In the genomic region with DNA sequence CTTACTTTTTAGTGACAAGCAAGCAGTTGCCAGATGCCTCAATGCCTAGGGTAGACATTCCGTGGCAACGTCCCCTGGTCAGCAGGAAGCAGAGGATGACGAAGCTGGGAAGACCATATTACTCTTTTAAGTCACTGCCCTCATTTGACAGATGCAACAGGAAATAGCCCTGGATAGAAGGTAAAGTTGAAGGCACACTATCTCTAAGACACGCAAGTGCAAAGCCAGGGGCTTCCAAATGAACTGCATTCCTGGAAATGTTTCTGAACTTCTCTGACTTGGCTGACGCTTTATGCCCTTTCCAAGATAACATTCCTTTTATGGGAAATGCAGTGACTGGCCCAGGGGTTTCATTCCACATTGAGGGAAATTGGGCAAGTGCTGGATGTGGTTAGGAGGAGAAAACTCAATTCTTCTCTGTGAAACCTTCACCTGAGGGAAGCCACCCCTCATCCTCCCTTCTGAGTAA, we compare ENCODE assay signal across 1 cellular context.
TF ChIP-seq lines count a peak whose summit lies in the region.

No MANE protein-coding gene starts in this region.

TF ChIP-seq in endothelial cell of umbilical vein, 7 proteins besides CTCF, POLR2A, EP300 and RAD21:
- TF ChIP-seq, protein P1, sequence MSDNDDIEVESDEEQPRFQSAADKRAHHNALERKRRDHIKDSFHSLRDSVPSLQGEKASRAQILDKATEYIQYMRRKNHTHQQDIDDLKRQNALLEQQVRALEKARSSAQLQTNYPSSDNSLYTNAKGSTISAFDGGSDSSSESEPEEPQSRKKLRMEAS (IDR thresholded peaks at IDR 0.05; ENCODE audit: insufficient read depth, insufficient read length) = no peak
- no peak for TF ChIP-seq EZH2 (IDR thresholded peaks at IDR 0.05; ENCODE audit: borderline replicate concordance, low read depth, low read length, severe bottlenecking)
- TF ChIP-seq MYC (IDR thresholded peaks at IDR 0.05; ENCODE audit: low read depth, low read length) = no peak
- no peak for TF ChIP-seq JUN (IDR thresholded peaks at IDR 0.05; ENCODE audit: borderline replicate concordance, insufficient read depth, insufficient read length, low read depth)
- no peak for TF ChIP-seq FOS (IDR thresholded peaks at IDR 0.05; ENCODE audit: borderline replicate concordance, insufficient read depth, low read length)
